ENCODE assay signal across 31 cellular contexts in the genomic region with DNA sequence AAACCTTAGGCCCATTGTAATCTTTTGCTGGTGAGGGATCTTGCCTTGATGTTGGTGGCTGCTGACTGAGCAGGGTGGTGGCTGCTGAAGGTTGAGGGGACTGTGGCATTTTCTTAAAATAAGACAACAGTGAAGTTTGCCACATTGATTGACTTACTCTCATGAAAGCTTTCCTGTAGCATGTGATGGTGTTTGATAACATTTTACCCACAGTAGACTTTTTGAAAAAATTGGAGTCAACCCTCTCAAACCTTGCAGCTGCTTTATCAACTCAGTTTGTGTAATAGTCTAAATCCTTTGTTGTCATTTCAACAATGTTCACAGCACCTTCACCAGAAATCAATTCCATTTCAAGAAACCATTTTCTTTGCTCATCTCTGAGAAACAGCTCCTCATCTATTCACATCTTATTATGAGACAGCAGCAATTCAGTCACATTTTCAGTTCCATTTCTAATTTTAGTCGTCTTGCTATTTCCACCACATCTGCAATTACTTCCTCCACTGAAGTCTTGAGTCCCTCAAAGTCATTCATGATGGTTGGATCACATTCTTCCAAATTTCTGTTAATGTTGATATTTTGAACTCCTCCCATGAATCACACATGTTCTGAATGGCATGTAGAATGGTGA. TPM values are rescaled to one million over a fixed set of nuclear protein-coding genes. Genes with fewer than 3 reads are reported as not detected.
DNase-seq lines count a peak whose midpoint lies in the region; ATAC-seq, FAIRE-seq and TF ChIP-seq lines count a peak whose summit lies in the region.
"Had no signal": no experiment of that assay in that cellular context is flagged by ENCODE, and none has a peak within 500 bp of the region (broad histone marks: within the 10 kb centered on the region; RNA-seq: fewer than 3 reads in every experiment).

No MANE protein-coding gene starts in this region.

- no peaks in the 10 kb centered on the region for H3K79me2 ChIP-seq in MM.1S (ENCODE audit: low read length)

- no peaks in the 10 kb centered on the region for H4K20me1 ChIP-seq in MM.1S (ENCODE audit: insufficient read depth, low read length)

- H3K9ac ChIP-seq in MM.1S (ENCODE audit: low read length) = no peak overlapping the region

- H3K36me3 ChIP-seq in MM.1S (replicated peaks; ENCODE audit: insufficient read depth, low read length) = no peaks in the 10 kb centered on the region
- H3K36me3 ChIP-seq: cardiac muscle cell, gastroesophageal sphincter, left lung, vagina had no signal

- H3K9me3 Mint-ChIP-seq in immature natural killer cell = peaks cover 8 to 21% (median 14%) of the 10 kb centered on the region in 6 donors

- H3K4me3 ChIP-seq in MM.1S (ENCODE audit: low read length) = no peak overlapping the region
- H3K4me3 ChIP-seq: cardiac muscle cell, gastroesophageal sphincter, K562, left lung, smooth muscle cell, vagina had no signal

- H3K4me3 Mint-ChIP-seq in immature natural killer cell = peak overlapping the region; percentile 8 to 77 (median 60)
- H3K4me3 Mint-ChIP-seq: activated CD4-positive, alpha-beta T cell treated with anti-CD3 and anti-CD28 coated beads, Interleukin-2, amount 10 ng/mL, durations not matched to agents 24 days and 14 days; H9 had no signal

- FAIRE-seq in GM12892 (lab: Jason Lieb, UNC) = peak; percentile 80
- FAIRE-seq: endometrium, K562 had no signal

- peak overlapping the region; percentile 48 to 78 (median 72) for H3K27ac Mint-ChIP-seq in immature natural killer cell
- H3K27ac Mint-ChIP-seq: activated CD4-positive, alpha-beta T cell treated with anti-CD3 and anti-CD28 coated beads, Interleukin-2, amount 10 ng/mL, durations not matched to agents 24 days and 14 days; activated naive CD4-positive, alpha-beta T cell treated with anti-CD3 and anti-CD28 coated beads, Interleukin-2, amount 50 U/mL, for 72 hours; H9 had no signal

- no peak for TF ChIP-seq CTCF in MM.1S (IDR thresholded peaks at IDR 0.05; ENCODE audit: low read length)

- H3K36me3 Mint-ChIP-seq in immature natural killer cell = peaks cover 5 to 18% (median 15%) of the 10 kb centered on the region in 3 donors

- TF ChIP-seq POLR2A in GM12892 (IDR thresholded peaks at IDR 0.05; ENCODE audit: low read depth, low read length) = no peak

- ATAC-seq in GM19395 (IDR thresholded peaks at IDR 0.05; ENCODE audit: unreplicated experiment) (peak; percentile 63), left lobe of liver (no peak)
- ATAC-seq: gastroesophageal sphincter, K562, left lung, SK-N-SH treated with all-trans-retinoic acid at 6 μM for 48 hours had no signal

- peaks cover 18% of the 10 kb centered on the region for H3K4me1 ChIP-seq in MM.1S (ENCODE audit: low read length)
- H3K4me1 ChIP-seq: gastroesophageal sphincter, left lung, vagina had no signal

- H3K4me2 ChIP-seq in MM.1S (ENCODE audit: low read depth, low read length) = peak overlapping the region; percentile 31; the same call in 1 of the 2 replicates
- H3K4me2 ChIP-seq: smooth muscle cell had no signal

- H2AFZ ChIP-seq in MM.1S (ENCODE audit: low read length) = 0 out of 2 replicates have a peak overlapping the region, but pooled peaks have one; percentile 4

- no peaks in the 10 kb centered on the region for H3K27me3 ChIP-seq in MM.1S (replicated peaks; ENCODE audit: insufficient read depth, low read length)
- H3K27me3 ChIP-seq: cardiac muscle cell, gastroesophageal sphincter, left lung, vagina had no signal

- H3F3A ChIP-seq in MM.1S (ENCODE audit: insufficient read depth, low read length) = peaks cover 8% of the 10 kb centered on the region; the same call in 1 of the 2 replicates

- peaks cover 0 to 2% (median 0%) of the 10 kb centered on the region in 3 donors for H3K27me3 Mint-ChIP-seq in immature natural killer cell (ENCODE audit: low read depth in 3 of 3)
- H3K27me3 Mint-ChIP-seq: activated CD4-positive, alpha-beta T cell treated with anti-CD3 and anti-CD28 coated beads, Interleukin-2, amount 10 ng/mL, durations not matched to agents 24 days and 14 days had no signal

- peaks cover 15 to 24% of the 10 kb centered on the region in 2 donors for H3K4me1 Mint-ChIP-seq in immature natural killer cell
- H3K4me1 Mint-ChIP-seq: activated CD4-positive, alpha-beta T cell treated with anti-CD3 and anti-CD28 coated beads, Interleukin-2, amount 10 ng/mL, durations not matched to agents 24 days and 14 days had no signal

- no peaks in the 10 kb centered on the region for H3K9me2 ChIP-seq in MM.1S (replicated peaks; ENCODE audit: insufficient read depth, low read length)

- no peaks in the 10 kb centered on the region for H3K9me3 ChIP-seq in MM.1S (replicated peaks; ENCODE audit: insufficient read depth, low read length)
- H3K9me3 ChIP-seq: vagina had no signal

- DNase-seq in GM12892 (ENCODE audit: insufficient read length) = no peak
- DNase-seq in MM.1S = peak; percentile 39
- DNase-seq in immature natural killer cell = peak; percentile 7 to 56 (median 37)
- DNase-seq in left lobe of liver (ENCODE audit: low spot score) = no peak
- no peak for DNase-seq in NCI-H82 (lab: John Stamatoyannopoulos, UW)
- DNase-seq in DMS 273 (lab: John Stamatoyannopoulos, UW; ENCODE audit: unreplicated experiment) = no peak
- DNase-seq: activated CD4-positive, alpha-beta T cell treated with anti-CD3 and anti-CD28 coated beads, Interleukin-2, amount 10 ng/mL, durations not matched to agents 24 days and 14 days; aorta; DMS 273 treated with DMSO at 0.1 percent for 48 hours; H9; hippocampal formation; left lung; mesendoderm; NCI-H2171; NCI-H510A treated with DMSO at 0.1 percent for 48 hours; retina; RPMI8226; stimulated activated CD4-positive, alpha-beta T cell treated with anti-CD3 and anti-CD28 coated beads, Interleukin-2, amount 100 ng/mL, for 24 hours had no signal

- H3K27ac ChIP-seq in MM.1S (ENCODE audit: low read length) = peak overlapping the region; percentile 38; the same call in 1 of the 2 replicates
- H3K27ac ChIP-seq: cardiac muscle cell, gastroesophageal sphincter, left lung, vagina, VCaP had no signal

RNA-seq across cellular contexts. Expression of a gene that starts 37.2 kb away (rescaled TPM):
- not detected for polyA plus RNA-seq in GM12892 (2012; ENCODE audit: missing spikeins)
- polyA plus RNA-seq in immature natural killer cell = not detected
- not detected for total RNA-seq in left lobe of liver
- total RNA-seq: activated CD4-positive, alpha-beta T cell treated with anti-CD3 and anti-CD28 coated beads, Interleukin-2, amount 10 ng/mL, durations not matched to agents 24 days and 14 days; activated naive CD4-positive, alpha-beta T cell treated with anti-CD3 and anti-CD28 coated beads, Interleukin-2, amount 50 U/mL, for 72 hours; aorta; cardiac muscle cell; gastroesophageal sphincter; H9; HT-29; K562; left lung; osteoblast; smooth muscle cell; temporal lobe; vagina had no signal
- polyA plus RNA-seq: aorta, cardiac muscle cell, K562, smooth muscle cell had no signal

RNA-seq across cellular contexts. Expression of a gene that starts 40.1 kb away (rescaled TPM):
- not detected for polyA plus RNA-seq in GM12892 (2012; ENCODE audit: missing spikeins)
- polyA plus RNA-seq in immature natural killer cell = not detected
- total RNA-seq in left lobe of liver = not detected
- total RNA-seq: activated CD4-positive, alpha-beta T cell treated with anti-CD3 and anti-CD28 coated beads, Interleukin-2, amount 10 ng/mL, durations not matched to agents 24 days and 14 days; activated naive CD4-positive, alpha-beta T cell treated with anti-CD3 and anti-CD28 coated beads, Interleukin-2, amount 50 U/mL, for 72 hours; aorta; cardiac muscle cell; gastroesophageal sphincter; H9; HT-29; K562; left lung; osteoblast; smooth muscle cell; temporal lobe; vagina had no signal
- polyA plus RNA-seq: aorta, cardiac muscle cell, K562, smooth muscle cell had no signal

Comparison
In these comparisons a context has a peak if more than half of its experiments do, and no peak if none do; other contexts are left out.
1. DNase-seq: peak in MM.1S (single experiment) and immature natural killer cell (3 of 3); none in GM12892 (single experiment), left lobe of liver (single experiment), NCI-H82 (single experiment) and DMS 273 (single experiment).